In genomic region chr18:75104483-75104882, GRCh38 we compare ENCODE assay signal across 25 cellular contexts.
"Had no signal": no experiment of that assay in that cellular context is flagged by ENCODE, and none has a peak within 500 bp of the region (broad histone marks: within the 10 kb centered on the region; RNA-seq: fewer than 3 reads in every experiment).

No MANE protein-coding gene starts in this region.

- H3K27me3 ChIP-seq: dorsolateral prefrontal cortex, foreskin keratinocyte, gastroesophageal sphincter, hepatocyte, left lung, neural progenitor cell, sigmoid colon, transverse colon, upper lobe of right lung, uterus had no signal

- H3K4me3 Mint-ChIP-seq: endodermal cell; naive thymus-derived CD4-positive, alpha-beta T cell; nephron; neural progenitor cell; stimulated activated naive B cell treated with anti-CD40 and anti-IgM and Interleukin-4, amounts not matched to agents 10 μg/mL and 1 μg/mL and 100 μg/mL, for 72 hours; stimulated activated naive CD8-positive, alpha-beta T cell treated with anti-CD3 and anti-CD28 coated beads, Interleukin-15, Interleukin-2, amounts not matched to agents 100 ng/mL and 50 ng/mL, for 24 hours had no signal

- H3K27ac Mint-ChIP-seq: endodermal cell; neural progenitor cell; stimulated activated naive B cell treated with anti-CD40 and anti-IgM and Interleukin-4, amounts not matched to agents 10 μg/mL and 1 μg/mL and 100 μg/mL, for 72 hours; stimulated activated naive CD8-positive, alpha-beta T cell treated with anti-CD3 and anti-CD28 coated beads, Interleukin-15, Interleukin-2, amounts not matched to agents 100 ng/mL and 50 ng/mL, for 24 hours had no signal

- H3K27ac ChIP-seq: dorsolateral prefrontal cortex, epithelial cell of prostate, foreskin keratinocyte, gastroesophageal sphincter, heart left ventricle, hepatocyte, left lung, neural progenitor cell, psoas muscle, sigmoid colon, transverse colon, upper lobe of right lung, uterus had no signal

- H3K4me3 ChIP-seq: dorsolateral prefrontal cortex, gastroesophageal sphincter, heart left ventricle, hepatocyte, left lung, neural progenitor cell, psoas muscle, sigmoid colon, transverse colon, upper lobe of right lung, uterus had no signal

- H3K36me3 Mint-ChIP-seq: neural progenitor cell had no signal

- H3K4me1 Mint-ChIP-seq: endodermal cell; stimulated activated naive B cell treated with anti-CD40 and anti-IgM and Interleukin-4, amounts not matched to agents 10 μg/mL and 1 μg/mL and 100 μg/mL, for 72 hours had no signal

- H3K4me1 ChIP-seq: foreskin keratinocyte, gastroesophageal sphincter, heart left ventricle, left lung, neural progenitor cell, psoas muscle, transverse colon, upper lobe of right lung, uterus had no signal

- DNase-seq: dorsolateral prefrontal cortex; effector CD8-positive, alpha-beta T cell; endodermal cell; foreskin keratinocyte; heart left ventricle; left cardiac atrium; mesenchymal stem cell; midbrain; naive thymus-derived CD4-positive, alpha-beta T cell; psoas muscle; right cardiac atrium; sigmoid colon; stimulated activated CD4-positive, alpha-beta T cell treated with anti-CD3 and anti-CD28 coated beads, Interleukin-4, amount 100 ng/mL, for 4 hours; stimulated activated naive B cell treated with anti-CD40 and anti-IgM and Interleukin-4, amounts not matched to agents 10 μg/mL and 1 μg/mL and 100 μg/mL, for 72 hours; transverse colon; upper lobe of right lung; uterus had no signal

- H3K9me3 ChIP-seq: gastroesophageal sphincter, left lung, psoas muscle, sigmoid colon, transverse colon, upper lobe of right lung, uterus had no signal

- H3K27me3 Mint-ChIP-seq: stimulated activated naive CD8-positive, alpha-beta T cell treated with anti-CD3 and anti-CD28 coated beads, Interleukin-15, Interleukin-2, amounts not matched to agents 100 ng/mL and 50 ng/mL, for 24 hours had no signal

- H3K36me3 ChIP-seq: gastroesophageal sphincter, heart left ventricle, left lung, neural progenitor cell, sigmoid colon, transverse colon, upper lobe of right lung, uterus had no signal

- ATAC-seq: esophagus mucosa; foreskin keratinocyte; gastroesophageal sphincter; heart left ventricle; left cardiac atrium; left lung; naive thymus-derived CD4-positive, alpha-beta T cell; psoas muscle; right cardiac atrium; stimulated activated naive B cell treated with anti-CD40 and anti-IgM and Interleukin-4, amounts not matched to agents 10 μg/mL and 1 μg/mL and 100 μg/mL, for 72 hours; upper lobe of right lung had no signal
